ENCODE assay signal across 17 cellular contexts in the genomic region with DNA sequence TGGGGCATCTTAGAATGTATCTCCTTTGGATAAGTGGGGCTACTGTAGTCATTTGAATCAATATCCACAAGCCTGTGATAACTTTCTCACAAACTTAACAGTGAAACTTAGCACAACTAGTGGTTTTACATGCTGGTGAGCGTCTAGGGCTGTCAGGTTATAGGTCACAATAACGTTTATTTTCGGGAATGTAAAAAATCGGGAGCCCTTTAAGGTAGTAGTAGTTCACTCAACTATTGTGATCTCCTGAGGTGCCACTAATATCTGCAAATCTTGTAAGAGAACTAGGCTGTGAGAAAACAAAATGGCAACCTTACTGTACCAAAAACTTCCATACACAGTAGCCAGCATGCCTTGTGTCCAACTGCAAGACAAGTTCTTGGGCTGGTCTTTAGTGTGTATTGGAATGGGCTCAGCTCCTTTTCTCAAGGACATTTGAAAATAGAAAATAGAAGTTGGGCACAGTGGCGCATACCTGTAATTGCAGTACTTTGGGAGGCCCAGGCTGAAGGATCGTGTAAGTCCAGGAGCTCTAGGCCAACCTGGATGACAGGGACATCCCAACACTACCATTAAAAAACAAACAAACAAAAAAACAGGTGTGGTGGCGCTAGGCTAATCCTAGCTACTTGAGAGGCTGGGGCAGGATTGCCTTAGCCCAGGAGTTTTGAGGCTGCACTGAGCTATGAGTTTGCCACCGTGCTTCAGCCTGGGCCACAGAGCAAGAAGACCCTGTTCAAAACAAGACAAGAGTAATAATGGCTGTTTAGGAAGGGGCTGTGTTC. TPM values are rescaled to one million over a fixed set of nuclear protein-coding genes. Genes with fewer than 3 reads are reported as not detected.
A peak's percentile ranks its signal among the peaks of the same experiment; 100 is the strongest.
DNase-seq lines count a peak whose midpoint lies in the region; ATAC-seq and TF ChIP-seq lines count a peak whose summit lies in the region.
"Had no signal": no experiment of that assay in that cellular context is flagged by ENCODE, and none has a peak within 500 bp of the region (broad histone marks: within the 10 kb centered on the region; RNA-seq: fewer than 3 reads in every experiment).

No MANE protein-coding gene starts in this region.

- H3K4me2 ChIP-seq in mesenchymal stem cell (ENCODE audit: low read length, poor library complexity, severe bottlenecking): no peak overlapping the region

- H3K4me1 ChIP-seq in cardiac muscle cell (ENCODE audit: low read depth) (no peaks in the 10 kb centered on the region), mesenchymal stem cell (ENCODE audit: control insufficient read depth, insufficient read depth, low read depth, low read length) (peaks cover 8% of the 10 kb centered on the region)
- H3K4me1 ChIP-seq: uterus had no signal

- H2BK12ac ChIP-seq in mesenchymal stem cell (ENCODE audit: low read length in 2 of 2): no peak overlapping the region

- peak overlapping the region; percentile 62 for H3K27ac ChIP-seq in cardiac muscle cell
- H3K27ac ChIP-seq in SK-N-MC: peak overlapping the region; percentile 63
- no peak overlapping the region for H3K27ac ChIP-seq in mesenchymal stem cell (ENCODE audit: low read length, poor library complexity, severe bottlenecking)
- H3K27ac ChIP-seq: stomach, uterus, WERI-Rb-1 had no signal

- no peak for TF ChIP-seq CTCF in cardiac muscle cell (IDR thresholded peaks at IDR 0.05; ENCODE audit: low read depth, low read length)

- H2BK15ac ChIP-seq in mesenchymal stem cell (ENCODE audit: low read depth, poor library complexity, severe bottlenecking): no peak overlapping the region

- H3K9ac ChIP-seq in SK-N-MC (ENCODE audit: insufficient read length): no peak overlapping the region
- H3K9ac ChIP-seq in mesenchymal stem cell (ENCODE audit: low read length): peak overlapping the region; percentile 13

- no peaks in the 10 kb centered on the region for H3K79me1 ChIP-seq in mesenchymal stem cell (replicated peaks; ENCODE audit: low read length, poor library complexity, severe bottlenecking)

- H2AFZ ChIP-seq in mesenchymal stem cell (ENCODE audit: low read depth, low read length): no peak overlapping the region

- H3K23ac ChIP-seq in mesenchymal stem cell (ENCODE audit: low read length in 2 of 2): no peak overlapping the region

- no peaks in the 10 kb centered on the region for H3K9me3 ChIP-seq in cardiac muscle cell (ENCODE audit: low read depth)
- H3K9me3 ChIP-seq in SK-N-MC (ENCODE audit: low read depth, low read length): no peaks in the 10 kb centered on the region
- no peaks in the 10 kb centered on the region for H3K9me3 ChIP-seq in mesenchymal stem cell (ENCODE audit: control insufficient read depth, low read length)
- H3K9me3 ChIP-seq: stomach, uterus had no signal

- no peak for DNase-seq in cardiac muscle cell (ENCODE audit: low read depth in 1 of 2, low spot score in 1 of 2)
- DNase-seq in Right ventricle myocardium inferior (ENCODE audit: missing footprints): no peak
- DNase-seq in SK-N-MC (ENCODE audit: low read depth, low spot score): no peak
- no peak for DNase-seq in mesenchymal stem cell
- DNase-seq in amygdala (lab: John Stamatoyannopoulos, UW): no peak
- no peak for DNase-seq in T-helper 2 cell
- DNase-seq: activated CD8-positive, alpha-beta memory T cell treated with anti-CD3 and anti-CD28 coated beads, Interleukin-2, amount 10 ng/mL, durations not matched to agents 7 days and 5 days; activated naive CD4-positive, alpha-beta T cell; central memory CD4-positive, alpha-beta T cell; left colon; NCI-H446; OCI-M1; stomach; uterus; WERI-Rb-1 had no signal

- H2BK5ac ChIP-seq in mesenchymal stem cell (ENCODE audit: low read depth, low read length, poor library complexity, severe bottlenecking): no peak overlapping the region

- no peak overlapping the region for H4K91ac ChIP-seq in mesenchymal stem cell (ENCODE audit: low read length)

- H3K27me3 ChIP-seq in cardiac muscle cell (no peaks in the 10 kb centered on the region), mesenchymal stem cell (ENCODE audit: control insufficient read depth in 1 of 2, insufficient read depth in 1 of 2, low read length in 2 of 2) (no peaks in the 10 kb centered on the region)
- H3K27me3 ChIP-seq: stomach, uterus had no signal

- no peak overlapping the region for H3K4ac ChIP-seq in mesenchymal stem cell (ENCODE audit: low read depth in 1 of 2, low read length in 2 of 2)

- no peak for ATAC-seq in Right ventricle myocardium inferior
- ATAC-seq in GM21381 (IDR thresholded peaks at IDR 0.05; ENCODE audit: unreplicated experiment): no peak
- no peak for ATAC-seq in GM19328 (IDR thresholded peaks at IDR 0.05; ENCODE audit: unreplicated experiment)
- ATAC-seq: activated CD8-positive, alpha-beta memory T cell treated with anti-CD3 and anti-CD28 coated beads, Interleukin-2, amount 10 ng/mL, durations not matched to agents 7 days and 5 days had no signal

- no peak overlapping the region for H4K8ac ChIP-seq in mesenchymal stem cell (ENCODE audit: low read length)

- no peak overlapping the region for H2BK120ac ChIP-seq in mesenchymal stem cell (ENCODE audit: low read depth, low read length)

- WGBS in mesenchymal stem cell: 74% methylated on average over 8 of the region's 8 CpGs

- peaks cover 35% of the 10 kb centered on the region for H3K36me3 ChIP-seq in cardiac muscle cell
- H3K36me3 ChIP-seq in SK-N-MC (ENCODE audit: insufficient read depth, low read length): peaks cover 50% of the 10 kb centered on the region
- peaks cover 3 to 48% of the 10 kb centered on the region in 2 experiments for H3K36me3 ChIP-seq in mesenchymal stem cell (ENCODE audit: control insufficient read depth in 1 of 2, insufficient read depth in 2 of 2, low read depth in 1 of 2, low read length in 2 of 2)
- H3K36me3 ChIP-seq: uterus had no signal

- H3K4me3 ChIP-seq in cardiac muscle cell: no peak overlapping the region
- no peak overlapping the region for H3K4me3 ChIP-seq in SK-N-MC
- no peak overlapping the region for H3K4me3 ChIP-seq in mesenchymal stem cell (ENCODE audit: insufficient read depth in 1 of 2, low read depth in 1 of 2, low read length in 2 of 2)
- H3K4me3 ChIP-seq: stomach, uterus had no signal

- H3K18ac ChIP-seq in mesenchymal stem cell (ENCODE audit: low read depth in 1 of 2, low read length in 2 of 2): no peak overlapping the region

- intact Hi-C loops in Right ventricle myocardium inferior (cut with DNase I): no loop called here

- no peak overlapping the region for H2AK5ac ChIP-seq in mesenchymal stem cell (ENCODE audit: low read length, severe bottlenecking)

- no peak overlapping the region for H3K14ac ChIP-seq in mesenchymal stem cell (ENCODE audit: low read length in 2 of 2)

RNA-seq across cellular contexts. Expression of gene PKN3, which starts 5.2 kb away (rescaled TPM):
- total RNA-seq in cardiac muscle cell: 13.8 and 17.9 TPM in 2 replicates
- 13.4 and 13.5 TPM in 2 replicates for polyA plus RNA-seq in cardiac muscle cell
- 8.5 TPM for total RNA-seq in Right ventricle myocardium inferior
- polyA plus RNA-seq in mesenchymal stem cell (2013, experiment 1 of 2): 2.0 TPM
- 2.0 TPM for polyA plus RNA-seq in mesenchymal stem cell (2013, experiment 2 of 2)

RNA-seq across cellular contexts. Expression of gene SET, which starts 8.1 kb away (rescaled TPM):
- total RNA-seq in cardiac muscle cell: 335 and 481 TPM in 2 replicates
- 227 and 262 TPM in 2 replicates for polyA plus RNA-seq in cardiac muscle cell
- total RNA-seq in Right ventricle myocardium inferior: 175 TPM
- 293 TPM for polyA plus RNA-seq in mesenchymal stem cell (2013, experiment 1 of 2)
- polyA plus RNA-seq in mesenchymal stem cell (2013, experiment 2 of 2): 300 TPM

RNA-seq across cellular contexts. Expression of gene ZDHHC12, which starts 26.8 kb away (rescaled TPM):
- total RNA-seq in cardiac muscle cell: 58.7 and 87.1 TPM in 2 replicates
- 47.4 and 68.3 TPM in 2 replicates for polyA plus RNA-seq in cardiac muscle cell
- 6.4 TPM for total RNA-seq in Right ventricle myocardium inferior
- polyA plus RNA-seq in mesenchymal stem cell (2013, experiment 1 of 2): 28.9 TPM
- 26.9 TPM for polyA plus RNA-seq in mesenchymal stem cell (2013, experiment 2 of 2)

RNA-seq across cellular contexts. Expression of gene DYNC2I2, which starts 40.5 kb away (rescaled TPM):
- total RNA-seq in cardiac muscle cell (77.2 and 94.9 TPM in 2 replicates), Right ventricle myocardium inferior (40.1 TPM)
- 81.7 and 119 TPM in 2 replicates for polyA plus RNA-seq in cardiac muscle cell
- polyA plus RNA-seq in mesenchymal stem cell (2013, experiment 1 of 2): 16.5 TPM
- polyA plus RNA-seq in mesenchymal stem cell (2013, experiment 2 of 2): 16.2 TPM
